ENCODE assay signal across 9 cellular contexts in genomic region chr6:116695398-116695797, GRCh38. TPM values are rescaled to one million over a fixed set of nuclear protein-coding genes. Genes with fewer than 3 reads are reported as not detected.
DNase-seq lines count a peak whose midpoint lies in the region; ATAC-seq and TF ChIP-seq lines count a peak whose summit lies in the region.
"Had no signal": no experiment of that assay in that cellular context is flagged by ENCODE, and none has a peak within 500 bp of the region (broad histone marks: within the 10 kb centered on the region; RNA-seq: fewer than 3 reads in every experiment).

No MANE protein-coding gene starts in this region.

- in situ Hi-C loops in G401 (cut with HindIII; ENCODE audit: low sequenced_read_pairs) = no loop called here

- no peak for TF ChIP-seq POLR2A in ovary (IDR thresholded peaks at IDR 0.05)

- H3K4me3 ChIP-seq in ovary = no peak overlapping the region

- no peaks in the 10 kb centered on the region for H3K9me3 ChIP-seq in ovary

- no peaks in the 10 kb centered on the region for H3K27me3 ChIP-seq in ovary

- DNase-seq in memory B cell (ENCODE audit: low spot score in 2 of 2) (no peak), cerebellar cortex (ENCODE audit: low spot score) (no peak), ovary (no peak), NCI-H1105 treated with DMSO at 0.1 percent for 48 hours (lab: John Stamatoyannopoulos, UW) (no peak), G401 (ENCODE audit: low spot score) (no peak)
- DNase-seq: NCI-H2081 treated with DMSO at 0.1 percent for 48 hours had no signal

- no peaks in the 10 kb centered on the region for H3K27me3 Mint-ChIP-seq in memory B cell

- H3K36me3 Mint-ChIP-seq in memory B cell = peaks cover 18% of the 10 kb centered on the region

- no peaks in the 10 kb centered on the region for H3K4me1 ChIP-seq in ovary (ENCODE audit: insufficient read depth)

- no peak overlapping the region for H3K27ac ChIP-seq in ovary

- TF ChIP-seq CTCF in ovary (IDR thresholded peaks at IDR 0.05) = no peak

- no peak overlapping the region for H3K4me3 Mint-ChIP-seq in memory B cell

- no peak overlapping the region for H3K27ac Mint-ChIP-seq in memory B cell

- 93 to 95% (median 93%) methylated on average over 2 of the region's 2 CpGs for WGBS in ovary, 3 donors

- no peak for TF ChIP-seq EP300 in ovary (IDR thresholded peaks at IDR 0.05)

- H3K9me3 Mint-ChIP-seq in memory B cell = no peaks in the 10 kb centered on the region

- intact Hi-C loops in ovary (cut with DNase I) = no loop called here

- ATAC-seq in GM18858 (IDR thresholded peaks at IDR 0.05; ENCODE audit: unreplicated experiment) (peak; percentile 93), GM21526 (IDR thresholded peaks at IDR 0.05; ENCODE audit: low FRiP score, unreplicated experiment) (peak; percentile 90), HG03432 (IDR thresholded peaks at IDR 0.05; ENCODE audit: unreplicated experiment) (peak; percentile 94), memory B cell (ENCODE audit: low read depth) (peak; percentile 98)

- peaks cover 14% of the 10 kb centered on the region for H3K4me1 Mint-ChIP-seq in memory B cell

- H3K36me3 ChIP-seq in ovary = no peaks in the 10 kb centered on the region

RNA-seq across cellular contexts. Expression of gene KPNA5, which starts 14.4 kb away (rescaled TPM):
- total RNA-seq in ovary = 10 to 100 TPM; 14.4 to 50.6 (median 36.5) TPM
- polyA plus RNA-seq in ovary = 1 to 10 TPM; 7.1 to 9.3 TPM
- 15.4 and 20.5 TPM in 2 replicates for total RNA-seq in G401 (2014; rRNA removed; shearing (Covaris generic))

RNA-seq across cellular contexts. Expression of gene ZUP1, which starts 26.8 kb away (rescaled TPM):
- 1 to 10 TPM; 4.3 to 8.6 (median 5.0) TPM for total RNA-seq in ovary
- polyA plus RNA-seq in ovary = 1 to 10 TPM; 3.5 to 4.3 TPM
- 7.0 and 13.9 TPM in 2 replicates for total RNA-seq in G401 (2014; rRNA removed; shearing (Covaris generic))
